In genomic region chr4:51890760-51891159, GRCh38 we compare ENCODE assay signal across 30 cellular contexts.
"Had no signal": no experiment of that assay in that cellular context is flagged by ENCODE, and none has a peak within 500 bp of the region (broad histone marks: within the 10 kb centered on the region; RNA-seq: fewer than 3 reads in every experiment).

No MANE protein-coding gene starts in this region.

- H3K9me3 ChIP-seq: gastroesophageal sphincter, right atrium auricular region, uterus had no signal

- H3K4me3 ChIP-seq: gastroesophageal sphincter, hepatocyte, neural progenitor cell, right atrium auricular region, smooth muscle cell, uterus had no signal

- H3K36me3 ChIP-seq: uterus had no signal

- H3K27ac ChIP-seq: gastroesophageal sphincter, hepatocyte, neural progenitor cell, right atrium auricular region, uterus had no signal

- H3K27ac Mint-ChIP-seq: activated CD4-positive, alpha-beta memory T cell treated with anti-CD3 and anti-CD28 coated beads for 36 hours; activated CD4-positive, alpha-beta T cell treated with anti-CD3 and anti-CD28 coated beads, Interleukin-2, amount 10 ng/mL, durations not matched to agents 24 days and 14 days; activated naive CD4-positive, alpha-beta T cell treated with anti-CD3 and anti-CD28 coated beads, Interleukin-2, amount 50 U/mL, for 24 hours; activated naive CD8-positive, alpha-beta T cell treated with anti-CD3 and anti-CD28 coated beads, Interleukin-2, amount 50 U/mL, for 24 hours; activated T-cell treated with anti-CD3 and anti-CD28 coated beads, Interleukin-2, amount 50 U/mL, for 24 hours; activated T-helper 17 cell treated with anti-CD3 and anti-CD28 coated beads, Interleukin-2, amount 50 U/mL, for 72 hours; memory B cell; naive thymus-derived CD4-positive, alpha-beta T cell; neural progenitor cell; stimulated activated memory B cell treated with anti-CD40 and anti-IgM and Interleukin-4, amounts not matched to agents 10 μg/mL and 1 μg/mL and 100 μg/mL, for 72 hours; stimulated activated naive CD8-positive, alpha-beta T cell treated with anti-CD3 and anti-CD28 coated beads, Interleukin-15, amount 100 ng/mL, for 72 hours; type B pancreatic cell had no signal

- H3K4me2 ChIP-seq: hepatocyte, neural progenitor cell, smooth muscle cell had no signal

- H3K27me3 ChIP-seq: gastroesophageal sphincter, hepatocyte, neural progenitor cell, right atrium auricular region, uterus had no signal

- ATAC-seq: activated naive CD8-positive, alpha-beta T cell treated with anti-CD3 and anti-CD28 coated beads, Interleukin-2, amount 50 U/mL, for 24 hours; activated T-helper 17 cell treated with anti-CD3 and anti-CD28 coated beads, Interleukin-2, amount 50 U/mL, for 72 hours; gastroesophageal sphincter; left cardiac atrium; left ventricle myocardium superior; naive thymus-derived CD4-positive, alpha-beta T cell; stimulated activated memory B cell treated with anti-CD40 and anti-IgM and Interleukin-4, amounts not matched to agents 10 μg/mL and 1 μg/mL and 100 μg/mL, for 72 hours; stimulated activated naive CD8-positive, alpha-beta T cell treated with anti-CD3 and anti-CD28 coated beads, Interleukin-15, amount 100 ng/mL, for 72 hours had no signal

- H3K9me3 Mint-ChIP-seq: activated CD4-positive, alpha-beta memory T cell treated with anti-CD3 and anti-CD28 coated beads for 36 hours; activated CD4-positive, alpha-beta T cell treated with anti-CD3 and anti-CD28 coated beads, Interleukin-2, amount 10 ng/mL, durations not matched to agents 24 days and 14 days; activated naive CD4-positive, alpha-beta T cell treated with anti-CD3 and anti-CD28 coated beads, Interleukin-2, amount 50 U/mL, for 24 hours; activated naive CD8-positive, alpha-beta T cell treated with anti-CD3 and anti-CD28 coated beads, Interleukin-2, amount 50 U/mL, for 24 hours; activated T-cell treated with anti-CD3 and anti-CD28 coated beads, Interleukin-2, amount 50 U/mL, for 24 hours; activated T-helper 17 cell treated with anti-CD3 and anti-CD28 coated beads, Interleukin-2, amount 50 U/mL, for 72 hours; memory B cell; naive thymus-derived CD4-positive, alpha-beta T cell; neural progenitor cell; stimulated activated memory B cell treated with anti-CD40 and anti-IgM and Interleukin-4, amounts not matched to agents 10 μg/mL and 1 μg/mL and 100 μg/mL, for 72 hours; stimulated activated naive CD8-positive, alpha-beta T cell treated with anti-CD3 and anti-CD28 coated beads, Interleukin-15, amount 100 ng/mL, for 72 hours; type B pancreatic cell had no signal

- H3K4me1 ChIP-seq: right atrium auricular region, uterus had no signal

- H3K27me3 Mint-ChIP-seq: activated CD4-positive, alpha-beta memory T cell treated with anti-CD3 and anti-CD28 coated beads for 36 hours; activated CD4-positive, alpha-beta T cell treated with anti-CD3 and anti-CD28 coated beads, Interleukin-2, amount 10 ng/mL, durations not matched to agents 24 days and 14 days; activated naive CD4-positive, alpha-beta T cell treated with anti-CD3 and anti-CD28 coated beads, Interleukin-2, amount 50 U/mL, for 24 hours; activated naive CD8-positive, alpha-beta T cell treated with anti-CD3 and anti-CD28 coated beads, Interleukin-2, amount 50 U/mL, for 24 hours; activated T-cell treated with anti-CD3 and anti-CD28 coated beads, Interleukin-2, amount 50 U/mL, for 24 hours; activated T-helper 17 cell treated with anti-CD3 and anti-CD28 coated beads, Interleukin-2, amount 50 U/mL, for 72 hours; memory B cell; naive thymus-derived CD4-positive, alpha-beta T cell; stimulated activated memory B cell treated with anti-CD40 and anti-IgM and Interleukin-4, amounts not matched to agents 10 μg/mL and 1 μg/mL and 100 μg/mL, for 72 hours; stimulated activated naive CD8-positive, alpha-beta T cell treated with anti-CD3 and anti-CD28 coated beads, Interleukin-15, amount 100 ng/mL, for 72 hours; type B pancreatic cell had no signal

- H3K79me2 ChIP-seq: hepatocyte had no signal

- DNase-seq: activated CD4-positive, alpha-beta memory T cell treated with anti-CD3 and anti-CD28 coated beads for 36 hours; activated CD4-positive, alpha-beta T cell treated with anti-CD3 and anti-CD28 coated beads, Interleukin-2, amount 10 ng/mL, durations not matched to agents 24 days and 14 days; activated CD4-positive, CD25-positive, alpha-beta regulatory T cell treated with anti-CD3 and anti-CD28 coated beads, Interleukin-2, amount 50 U/mL, for 72 hours; activated CD8-positive, alpha-beta memory T cell treated with anti-CD3 and anti-CD28 coated beads, Interleukin-2, amount 50 U/mL, for 48 hours; activated naive CD8-positive, alpha-beta T cell treated with anti-CD3 and anti-CD28 coated beads, Interleukin-2, amount 50 U/mL, for 24 hours; activated T-cell treated with anti-CD3 and anti-CD28 coated beads, Interleukin-2, amount 50 U/mL, for 24 hours; amygdala; caudate nucleus; left cardiac atrium; left ventricle myocardium superior; midbrain; naive thymus-derived CD4-positive, alpha-beta T cell; occipital lobe; stimulated activated CD4-positive, alpha-beta T cell treated with anti-CD3 and anti-CD28 coated beads, Interleukin-1b, Interleukin-23, amount 100 ng/mL, for 48 hours; stimulated activated CD4-positive, alpha-beta T cell treated with anti-CD3 and anti-CD28 coated beads, Interleukin-4, amount 100 ng/mL, for 4 hours; stimulated activated CD8-positive, alpha-beta memory T cell treated with anti-CD3 and anti-CD28 coated beads, Interleukin-4, amount 100 ng/mL, for 48 hours; stimulated activated naive CD8-positive, alpha-beta T cell treated with anti-CD3 and anti-CD28 coated beads, Interleukin-15, amount 100 ng/mL, for 72 hours; substantia nigra; T1000; uterus had no signal

- H3K4me1 Mint-ChIP-seq: activated T-helper 17 cell treated with anti-CD3 and anti-CD28 coated beads, Interleukin-2, amount 50 U/mL, for 72 hours; memory B cell; stimulated activated memory B cell treated with anti-CD40 and anti-IgM and Interleukin-4, amounts not matched to agents 10 μg/mL and 1 μg/mL and 100 μg/mL, for 72 hours had no signal

- H3K4me3 Mint-ChIP-seq: activated CD4-positive, alpha-beta memory T cell treated with anti-CD3 and anti-CD28 coated beads for 36 hours; activated CD4-positive, alpha-beta T cell treated with anti-CD3 and anti-CD28 coated beads, Interleukin-2, amount 10 ng/mL, durations not matched to agents 24 days and 14 days; activated naive CD4-positive, alpha-beta T cell treated with anti-CD3 and anti-CD28 coated beads, Interleukin-2, amount 50 U/mL, for 24 hours; activated naive CD8-positive, alpha-beta T cell treated with anti-CD3 and anti-CD28 coated beads, Interleukin-2, amount 50 U/mL, for 24 hours; activated T-cell treated with anti-CD3 and anti-CD28 coated beads, Interleukin-2, amount 50 U/mL, for 24 hours; activated T-helper 17 cell treated with anti-CD3 and anti-CD28 coated beads, Interleukin-2, amount 50 U/mL, for 72 hours; memory B cell; naive thymus-derived CD4-positive, alpha-beta T cell; neural progenitor cell; stimulated activated memory B cell treated with anti-CD40 and anti-IgM and Interleukin-4, amounts not matched to agents 10 μg/mL and 1 μg/mL and 100 μg/mL, for 72 hours; stimulated activated naive CD8-positive, alpha-beta T cell treated with anti-CD3 and anti-CD28 coated beads, Interleukin-15, amount 100 ng/mL, for 72 hours; type B pancreatic cell had no signal

- H2AFZ ChIP-seq: hepatocyte, neural progenitor cell had no signal
